31 cellular contexts compared by ENCODE assay signal in the genomic region with DNA sequence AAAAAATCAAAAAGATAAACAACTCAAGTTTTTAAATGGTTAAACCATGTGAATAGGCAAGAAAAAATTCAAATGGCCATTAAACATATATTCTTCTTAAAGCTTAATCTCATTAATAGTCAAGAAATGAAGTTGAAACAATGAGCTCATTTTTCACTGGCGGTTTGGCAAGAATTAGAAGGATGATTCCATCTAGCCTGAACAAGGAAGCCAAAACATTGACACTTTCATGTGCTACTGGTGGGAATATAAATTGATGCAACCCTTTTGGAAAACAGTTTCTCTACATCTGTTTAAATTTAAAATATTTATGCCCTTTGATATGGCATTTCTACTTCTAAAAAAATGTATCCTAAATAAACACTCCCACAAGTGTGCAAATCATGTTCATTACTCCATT.
A peak's percentile ranks its signal among the peaks of the same experiment; 100 is the strongest.
DNase-seq lines count a peak whose midpoint lies in the region; ATAC-seq and TF ChIP-seq lines count a peak whose summit lies in the region.
"Had no signal": no experiment of that assay in that cellular context is flagged by ENCODE, and none has a peak within 500 bp of the region (broad histone marks: within the 10 kb centered on the region; RNA-seq: fewer than 3 reads in every experiment).

No MANE protein-coding gene starts in this region.

- TF ChIP-seq EP300 in gastroesophageal sphincter (IDR thresholded peaks at IDR 0.05) = no peak

- peaks cover 78% of the 10 kb centered on the region for H3K36me3 Mint-ChIP-seq in activated T-cell treated with anti-CD3 and anti-CD28 coated beads, Interleukin-2, amount 50 U/mL, for 24 hours (ENCODE audit: low read depth)
- H3K36me3 Mint-ChIP-seq in CD4-positive, alpha-beta memory T cell = peaks cover 24 to 63% of the 10 kb centered on the region in 2 donors
- peaks cover 39% of the 10 kb centered on the region for H3K36me3 Mint-ChIP-seq in T-cell

- no peak overlapping the region for H3K4me3 Mint-ChIP-seq in activated T-cell treated with anti-CD3 and anti-CD28 coated beads, Interleukin-2, amount 50 U/mL, for 24 hours
- H3K4me3 Mint-ChIP-seq in CD4-positive, alpha-beta memory T cell = peak overlapping the region in 1 of 8 donors; percentile 5
- H3K4me3 Mint-ChIP-seq in T-cell = no peak overlapping the region

- H3K27me3 ChIP-seq in CD4-positive, alpha-beta memory T cell (ENCODE audit: insufficient read depth, low read length) = no peaks in the 10 kb centered on the region
- H3K27me3 ChIP-seq in gastroesophageal sphincter = no peaks in the 10 kb centered on the region
- H3K27me3 ChIP-seq: adrenal gland, dorsolateral prefrontal cortex, MG63, tibial artery, vagina had no signal

- H3K4me3 ChIP-seq in CD4-positive, alpha-beta memory T cell (ENCODE audit: low read length in 2 of 2) = no peak overlapping the region
- no peak overlapping the region for H3K4me3 ChIP-seq in fibroblast of pulmonary artery (replicated peaks; ENCODE audit: low read depth, low read length)
- H3K4me3 ChIP-seq in gastroesophageal sphincter = no peak overlapping the region
- H3K4me3 ChIP-seq: adrenal gland, dorsolateral prefrontal cortex, HAP-1, MG63, prostate gland, tibial artery, vagina had no signal

- TF ChIP-seq POLR2A in gastroesophageal sphincter (IDR thresholded peaks at IDR 0.05) = no peak

- H3K27me3 Mint-ChIP-seq in activated T-cell treated with anti-CD3 and anti-CD28 coated beads, Interleukin-2, amount 50 U/mL, for 24 hours = no peaks in the 10 kb centered on the region
- H3K27me3 Mint-ChIP-seq in CD4-positive, alpha-beta memory T cell = no peaks in the 10 kb centered on the region
- H3K27me3 Mint-ChIP-seq in T-cell = no peaks in the 10 kb centered on the region

- intact Hi-C loops in CD4-positive, alpha-beta memory T cell (cut with micrococcal nuclease) = loop anchor here (5.0 kb wide), 1 partner anchor 197 kb away; no protein-coding TSS in a partner anchor

- ATAC-seq in T-cell (replicated peaks in 1 of 4) (no peak), gastroesophageal sphincter (no peak)
- ATAC-seq: activated CD4-positive, CD25-positive, alpha-beta regulatory T cell treated with anti-CD3 and anti-CD28 coated beads, Interleukin-2, amount 50 U/mL, for 24 hours; left ventricle myocardium superior; sciatic nerve had no signal

- DNase-seq in activated T-cell treated with anti-CD3 and anti-CD28 coated beads, Interleukin-2, amount 50 U/mL, for 24 hours = no peak
- DNase-seq in activated T-cell treated with anti-CD3 and anti-CD28 coated beads, Interleukin-2, amount 50 U/mL, for 1 hour = no peak
- no peak for DNase-seq in CD4-positive, alpha-beta memory T cell
- DNase-seq in T-cell = no peak
- DNase-seq in fibroblast of pulmonary artery (ENCODE audit: low read depth) = peak; percentile 53
- DNase-seq in activated CD8-positive, alpha-beta memory T cell treated with anti-CD3 and anti-CD28 coated beads for 24 hours = no peak
- DNase-seq in stimulated activated CD4-positive, alpha-beta T cell treated with anti-CD3 and anti-CD28 coated beads, Interleukin-4, amount 100 ng/mL, for 24 hours = no peak
- DNase-seq: activated CD4-positive, alpha-beta T cell treated with anti-CD3 and anti-CD28 coated beads, Interleukin-2, amount 50 U/mL, for 48 hours; activated CD8-positive, alpha-beta memory T cell treated with anti-CD3 and anti-CD28 coated beads, Interleukin-2, amount 50 U/mL, for 48 hours; activated effector memory CD4-positive, alpha-beta T cell treated with anti-CD3 and anti-CD28 coated beads, Interleukin-2, amount 50 U/mL, for 16 hours; adrenal gland; AML-193; cerebellar nuclear complex; dorsolateral prefrontal cortex; glutamatergic neuron; KG1; left ventricle myocardium superior; MG63; NCI-H1417; NCI-H2029; NCI-H524 treated with DMSO at 0.1 percent for 48 hours; NK-92 treated with Interleukin-12 subunit alpha and Interleukin-12 subunit beta, amount 100 ng/mL, for 24 hours; nucleus accumbens; tibial artery had no signal

- H3K9me3 ChIP-seq in CD4-positive, alpha-beta memory T cell (ENCODE audit: control insufficient read depth in 1 of 2, low read length in 2 of 2) = no peaks in the 10 kb centered on the region
- no peaks in the 10 kb centered on the region for H3K9me3 ChIP-seq in gastroesophageal sphincter
- H3K9me3 ChIP-seq: adrenal gland, MG63, prostate gland, tibial artery, vagina had no signal

- POLR2A ChIA-PET in CD4-positive, alpha-beta memory T cell (lab: Charles Lee; ENCODE audit: partially characterized antibody) = interaction anchor here (0.6 to 1.0 kb wide), 3 partner anchors 15 to 199 kb away, joined by 3 to 4 read pairs (median 3); no protein-coding TSS in a partner anchor
- POLR2A ChIA-PET in T-cell (lab: Charles Lee) = interaction anchor here (0.6 to 1.3 kb wide), 8 partner anchors 12 to 202 kb away, joined by 3 to 7 read pairs (median 4); no protein-coding TSS in a partner anchor

- 81 to 86% methylated on average over 1 of the region's 1 CpG for WGBS in gastroesophageal sphincter (ENCODE audit: low coverage in 1 of 2), 2 donors

- peaks cover 85% of the 10 kb centered on the region for H3K4me1 ChIP-seq in CD4-positive, alpha-beta memory T cell (ENCODE audit: insufficient read depth, low read length)
- peaks cover 7 to 52% (median 20%) of the 10 kb centered on the region in 3 donors for H3K4me1 ChIP-seq in gastroesophageal sphincter

- H3K27ac ChIP-seq in CD4-positive, alpha-beta memory T cell (ENCODE audit: low read depth, low read length) = no peak overlapping the region
- no peak overlapping the region for H3K27ac ChIP-seq in gastroesophageal sphincter
- H3K27ac ChIP-seq: adrenal gland, dorsolateral prefrontal cortex, HL-60, prostate gland, tibial artery, vagina had no signal

- peaks cover 93% of the 10 kb centered on the region for H3K4me1 Mint-ChIP-seq in activated T-cell treated with anti-CD3 and anti-CD28 coated beads, Interleukin-2, amount 50 U/mL, for 24 hours (ENCODE audit: low read depth)
- H3K4me1 Mint-ChIP-seq in CD4-positive, alpha-beta memory T cell = peaks cover 62 to 96% (median 83%) of the 10 kb centered on the region in 4 donors
- peaks cover 68 to 93% (median 92%) of the 10 kb centered on the region in 3 donors for H3K4me1 Mint-ChIP-seq in T-cell

- no peak for TF ChIP-seq CTCF in fibroblast of pulmonary artery (IDR thresholded peaks at IDR 0.05; ENCODE audit: low read length, missing control alignments)
- TF ChIP-seq CTCF in gastroesophageal sphincter (IDR thresholded peaks at IDR 0.05) = no peak

- peak overlapping the region; percentile 80 for H3K27ac Mint-ChIP-seq in activated T-cell treated with anti-CD3 and anti-CD28 coated beads, Interleukin-2, amount 50 U/mL, for 24 hours
- peak overlapping the region in 4 of 7 donors; percentile 26 to 88 (median 74) for H3K27ac Mint-ChIP-seq in CD4-positive, alpha-beta memory T cell
- H3K27ac Mint-ChIP-seq in T-cell = peak overlapping the region; percentile 43 to 84

- no peaks in the 10 kb centered on the region for H3K9me3 Mint-ChIP-seq in activated T-cell treated with anti-CD3 and anti-CD28 coated beads, Interleukin-2, amount 50 U/mL, for 24 hours
- H3K9me3 Mint-ChIP-seq in CD4-positive, alpha-beta memory T cell = no peaks in the 10 kb centered on the region
- H3K9me3 Mint-ChIP-seq in T-cell = no peaks in the 10 kb centered on the region

- no peaks in the 10 kb centered on the region for H3K36me3 ChIP-seq in CD4-positive, alpha-beta memory T cell (ENCODE audit: insufficient read depth, low read length)
- no peaks in the 10 kb centered on the region for H3K36me3 ChIP-seq in gastroesophageal sphincter
- H3K36me3 ChIP-seq: adrenal gland, HAP-1, MG63, prostate gland, tibial artery, vagina had no signal

- CTCF ChIA-PET in CD4-positive, alpha-beta memory T cell (lab: Charles Lee; ENCODE audit: partially characterized antibody) = interaction anchor here (0.6 to 1.3 kb wide), 4 partner anchors 11 to 229 kb away, joined by 3 to 5 read pairs (median 3); no protein-coding TSS in a partner anchor
- CTCF ChIA-PET in T-cell (lab: Charles Lee) = interaction anchor here (0.6 to 1.5 kb wide), 9 partner anchors 15 to 237 kb away, joined by 3 to 9 read pairs (median 4); no protein-coding TSS in a partner anchor
